ENCODE assay signal across 8 cellular contexts in genomic region chr10:110007701-110008517, GRCh38. TPM values are rescaled to one million over a fixed set of nuclear protein-coding genes. Genes with fewer than 3 reads are reported as not detected.
A peak's percentile ranks its signal among the peaks of the same experiment; 100 is the strongest.
DNase-seq lines count a peak whose midpoint lies in the region; ATAC-seq, FAIRE-seq and TF ChIP-seq lines count a peak whose summit lies in the region.

A gene with protein sequence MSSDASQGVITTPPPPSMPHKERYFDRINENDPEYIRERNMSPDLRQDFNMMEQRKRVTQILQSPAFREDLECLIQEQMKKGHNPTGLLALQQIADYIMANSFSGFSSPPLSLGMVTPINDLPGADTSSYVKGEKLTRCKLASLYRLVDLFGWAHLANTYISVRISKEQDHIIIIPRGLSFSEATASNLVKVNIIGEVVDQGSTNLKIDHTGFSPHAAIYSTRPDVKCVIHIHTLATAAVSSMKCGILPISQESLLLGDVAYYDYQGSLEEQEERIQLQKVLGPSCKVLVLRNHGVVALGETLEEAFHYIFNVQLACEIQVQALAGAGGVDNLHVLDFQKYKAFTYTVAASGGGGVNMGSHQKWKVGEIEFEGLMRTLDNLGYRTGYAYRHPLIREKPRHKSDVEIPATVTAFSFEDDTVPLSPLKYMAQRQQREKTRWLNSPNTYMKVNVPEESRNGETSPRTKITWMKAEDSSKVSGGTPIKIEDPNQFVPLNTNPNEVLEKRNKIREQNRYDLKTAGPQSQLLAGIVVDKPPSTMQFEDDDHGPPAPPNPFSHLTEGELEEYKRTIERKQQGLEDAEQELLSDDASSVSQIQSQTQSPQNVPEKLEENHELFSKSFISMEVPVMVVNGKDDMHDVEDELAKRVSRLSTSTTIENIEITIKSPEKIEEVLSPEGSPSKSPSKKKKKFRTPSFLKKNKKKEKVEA (plus strand): TSS chr10:110007984. CDS start chr10:110100654, 92,670 bp downstream.

- ATAC-seq in HG02642 (IDR thresholded peaks at IDR 0.05; ENCODE audit: poor library complexity, unreplicated experiment) (peak; percentile 75), T-helper 17 cell (peak; percentile 76), psoas muscle (peak; percentile 93 to 95 (median 94))

- H3K9me3 ChIP-seq in T-helper 17 cell (ENCODE audit: control insufficient read depth, low read length, poor library complexity, severe bottlenecking) (no peaks in the 10 kb centered on the region), left ventricle myocardium inferior (replicated peaks) (no peaks in the 10 kb centered on the region), psoas muscle (no peaks in the 10 kb centered on the region)

- H3K27ac Mint-ChIP-seq in T-helper 17 cell = no peak within 1 kb of the TSS

- intact Hi-C loops in left ventricle myocardium inferior (cut with micrococcal nuclease) = loop anchor here (5.0 kb wide), 1 partner anchor 111 kb away; no protein-coding TSS in a partner anchor
- intact Hi-C loops in psoas muscle (cut with DNase I) = loop anchor here (2.0 to 5.0 kb wide), 4 partner anchors 64 to 126 kb away; partner anchors contain the start of gene XPNPEP1 (in 1 of the 2)

- H3K4me1 Mint-ChIP-seq in T-helper 17 cell = peaks cover 35% of the 10 kb centered on the region

- TF ChIP-seq POLR2A in GM12892 (IDR thresholded peaks at IDR 0.05; ENCODE audit: low read depth, low read length) = no peak

- WGBS in psoas muscle, 3 donors = 0 to 1% (median 0%) methylated on average over 43 to 82 of the region's 83 CpGs
- WGBS in urinary bladder = under 1% methylated on average over 83 of the region's 83 CpGs

- H3K4me3 ChIP-seq in left ventricle myocardium inferior (peak within 1 kb of the TSS; percentile 93), psoas muscle (peak within 1 kb of the TSS; percentile 99), urinary bladder (ENCODE audit: low read depth, low read length) (peak within 1 kb of the TSS; percentile 91)

- peak; percentile 85 for DNase-seq in GM12892 (ENCODE audit: insufficient read length)
- peak; percentile 81 for DNase-seq in NCI-H1105 treated with DMSO at 0.1 percent for 48 hours (lab: John Stamatoyannopoulos, UW)
- peak; percentile 79 to 98 (median 96) for DNase-seq in T-helper 17 cell
- DNase-seq in amygdala (lab: John Stamatoyannopoulos, UW) = peak in 54 of 56 donors; percentile 70 to 98 (median 93)
- peak; percentile 96 for DNase-seq in left ventricle myocardium inferior
- peak; percentile 94 to 96 for DNase-seq in psoas muscle

- H3K4me3 Mint-ChIP-seq in T-helper 17 cell = no peak within 1 kb of the TSS

- H3K27me3 Mint-ChIP-seq in T-helper 17 cell = no peaks in the 10 kb centered on the region

- H3K27me3 ChIP-seq in left ventricle myocardium inferior (ENCODE audit: low read depth) (no peaks in the 10 kb centered on the region), psoas muscle (ENCODE audit: insufficient read depth in 3 of 3, low read length in 2 of 3) (no peaks in the 10 kb centered on the region)

- H3K27ac ChIP-seq in left ventricle myocardium inferior (replicated peaks) (peak within 1 kb of the TSS; percentile 99), psoas muscle (peak within 1 kb of the TSS; percentile 83), urinary bladder (ENCODE audit: low read depth) (peak within 1 kb of the TSS; percentile 97)

- peak; percentile 53 for FAIRE-seq in GM12892 (lab: Jason Lieb, UNC)

- H3K36me3 ChIP-seq in left ventricle myocardium inferior (no peaks in the 10 kb centered on the region), psoas muscle (ENCODE audit: insufficient read depth in 1 of 2, low read depth in 1 of 2) (no peaks in the 10 kb centered on the region), urinary bladder (ENCODE audit: insufficient read depth) (no peaks in the 10 kb centered on the region)

- no peak for TF ChIP-seq CTCF in left ventricle myocardium inferior (IDR thresholded peaks at IDR 0.05; ENCODE audit: borderline replicate concordance)
- TF ChIP-seq CTCF in psoas muscle (IDR thresholded peaks at IDR 0.05) = no peak

- H3K4me1 ChIP-seq in left ventricle myocardium inferior (peaks cover 88% of the 10 kb centered on the region), psoas muscle (peaks cover 28% of the 10 kb centered on the region), urinary bladder (ENCODE audit: insufficient read depth) (peaks cover 2% of the 10 kb centered on the region)

- H3K36me3 Mint-ChIP-seq in T-helper 17 cell (ENCODE audit: low read depth) = peaks cover 3% of the 10 kb centered on the region

RNA-seq across cellular contexts. Expression of the gene that starts here (rescaled TPM):
- polyA plus RNA-seq in GM12892 (2012; ENCODE audit: missing spikeins) = 20.9 TPM
- total RNA-seq in T-helper 17 cell = 100 to 1,000 TPM; 343 to 351 TPM
- 113 TPM for total RNA-seq in left ventricle myocardium inferior
- total RNA-seq in psoas muscle = 10 to 100 TPM in 3 of 4 donors, 1 to 10 TPM in 1; 8.0 to 26.3 (median 14.0) TPM
- polyA plus RNA-seq in psoas muscle = 10 to 100 TPM in 1 of 3 donors, 1 to 10 TPM in 2; 4.2 to 24.4 (median 5.9) TPM
- 444 TPM for total RNA-seq in urinary bladder
- polyA plus RNA-seq in urinary bladder = 83.4 TPM

Comparison
In these comparisons a context has a peak if more than half of its experiments do, and no peak if none do; other contexts are left out.
1. Peak in every context shown above with its lines: DNase-seq, ATAC-seq, H3K4me3 ChIP-seq and H3K27ac ChIP-seq.